ENCODE assay signal across 1 cellular context in the genomic region with DNA sequence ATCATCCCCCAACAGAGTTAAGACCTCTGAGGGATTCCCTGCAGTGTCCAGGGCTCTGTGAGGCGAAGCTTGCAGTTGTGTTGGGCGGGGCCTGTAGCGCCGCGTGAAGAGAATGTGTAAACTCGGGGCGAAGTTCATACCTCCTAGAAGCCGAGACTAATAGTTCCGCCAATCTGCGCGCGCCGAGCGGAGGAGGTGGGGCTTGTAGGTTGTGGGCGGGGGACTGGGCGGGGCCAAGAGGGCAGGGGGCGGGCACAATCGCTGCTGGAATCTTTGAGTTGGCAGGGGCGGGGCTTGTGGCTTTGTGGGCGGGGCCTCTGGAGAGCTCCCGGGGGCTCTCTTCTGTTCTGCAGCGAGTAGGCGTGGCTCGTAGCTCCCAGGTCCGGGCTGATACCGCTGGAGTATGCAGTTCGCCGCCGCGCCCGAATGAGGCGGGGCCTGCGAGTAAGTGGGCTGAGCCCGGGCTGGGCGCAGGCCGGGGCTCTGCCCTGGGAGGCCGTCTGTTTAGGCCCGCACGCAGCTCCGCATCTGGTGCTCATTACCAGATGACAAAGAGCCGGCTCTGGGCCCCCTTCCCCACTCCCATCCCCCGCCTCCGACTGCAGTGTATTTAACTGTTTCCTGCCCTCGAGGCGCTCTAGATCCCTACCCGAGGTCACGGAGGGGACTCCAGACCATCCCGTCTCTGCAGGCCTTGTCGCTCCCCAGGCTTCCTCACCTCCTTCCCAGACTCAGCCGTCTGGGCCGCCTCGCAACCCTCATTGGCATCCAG.
TF ChIP-seq lines count a peak whose summit lies in the region.

No MANE protein-coding gene starts in this region.

TF ChIP-seq in GM23338, 12 proteins besides CTCF, POLR2A, EP300 and RAD21:
- TF ChIP-seq CREB1 (CRISPR knock-in tag; IDR thresholded peaks at IDR 0.05; ENCODE audit: low read depth) = 0 out of 2 replicates have a peak, but pooled peaks have one; percentile 18
- no peak for TF ChIP-seq EZH2phosphoT487 (IDR thresholded peaks at IDR 0.05; ENCODE audit: unreplicated experiment)
- TF ChIP-seq, protein P1, sequence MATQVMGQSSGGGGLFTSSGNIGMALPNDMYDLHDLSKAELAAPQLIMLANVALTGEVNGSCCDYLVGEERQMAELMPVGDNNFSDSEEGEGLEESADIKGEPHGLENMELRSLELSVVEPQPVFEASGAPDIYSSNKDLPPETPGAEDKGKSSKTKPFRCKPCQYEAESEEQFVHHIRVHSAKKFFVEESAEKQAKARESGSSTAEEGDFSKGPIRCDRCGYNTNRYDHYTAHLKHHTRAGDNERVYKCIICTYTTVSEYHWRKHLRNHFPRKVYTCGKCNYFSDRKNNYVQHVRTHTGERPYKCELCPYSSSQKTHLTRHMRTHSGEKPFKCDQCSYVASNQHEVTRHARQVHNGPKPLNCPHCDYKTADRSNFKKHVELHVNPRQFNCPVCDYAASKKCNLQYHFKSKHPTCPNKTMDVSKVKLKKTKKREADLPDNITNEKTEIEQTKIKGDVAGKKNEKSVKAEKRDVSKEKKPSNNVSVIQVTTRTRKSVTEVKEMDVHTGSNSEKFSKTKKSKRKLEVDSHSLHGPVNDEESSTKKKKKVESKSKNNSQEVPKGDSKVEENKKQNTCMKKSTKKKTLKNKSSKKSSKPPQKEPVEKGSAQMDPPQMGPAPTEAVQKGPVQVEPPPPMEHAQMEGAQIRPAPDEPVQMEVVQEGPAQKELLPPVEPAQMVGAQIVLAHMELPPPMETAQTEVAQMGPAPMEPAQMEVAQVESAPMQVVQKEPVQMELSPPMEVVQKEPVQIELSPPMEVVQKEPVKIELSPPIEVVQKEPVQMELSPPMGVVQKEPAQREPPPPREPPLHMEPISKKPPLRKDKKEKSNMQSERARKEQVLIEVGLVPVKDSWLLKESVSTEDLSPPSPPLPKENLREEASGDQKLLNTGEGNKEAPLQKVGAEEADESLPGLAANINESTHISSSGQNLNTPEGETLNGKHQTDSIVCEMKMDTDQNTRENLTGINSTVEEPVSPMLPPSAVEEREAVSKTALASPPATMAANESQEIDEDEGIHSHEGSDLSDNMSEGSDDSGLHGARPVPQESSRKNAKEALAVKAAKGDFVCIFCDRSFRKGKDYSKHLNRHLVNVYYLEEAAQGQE (IDR thresholded peaks at IDR 0.05; ENCODE audit: unreplicated experiment) = no peak
